1 cellular context compared by ENCODE assay signal in the genomic region with DNA sequence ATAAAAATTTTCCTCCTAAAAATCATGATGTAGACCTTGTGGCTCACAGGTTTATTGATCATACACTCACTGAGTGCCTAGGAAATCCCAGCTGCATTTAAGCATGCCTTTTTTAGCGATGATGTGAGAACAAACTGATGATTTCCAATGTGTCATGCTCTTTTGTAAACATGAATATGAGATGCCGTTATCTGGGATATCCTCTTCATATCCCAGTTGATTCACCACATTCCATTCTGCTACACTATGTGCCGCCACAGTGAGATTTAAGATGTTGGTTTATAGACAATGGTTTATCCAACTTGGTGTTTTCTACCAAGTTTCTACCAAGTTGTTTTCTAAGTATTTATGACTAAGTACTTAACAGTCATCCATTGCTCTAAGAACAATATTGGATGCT.
A peak's percentile ranks its signal among the peaks of the same experiment; 100 is the strongest.
TF ChIP-seq lines count a peak whose summit lies in the region.

No MANE protein-coding gene starts in this region.

TF ChIP-seq in IMR-90, 13 proteins besides CTCF, POLR2A, EP300 and RAD21 (continued from another document):
- TF ChIP-seq SMC3 (IDR thresholded peaks at IDR 0.05; ENCODE audit: low read depth, low read length) (no peak), CEBPB (IDR thresholded peaks at IDR 0.05; ENCODE audit: low read depth, low read length) (no peak), MXI1 (IDR thresholded peaks at IDR 0.05; ENCODE audit: borderline replicate concordance, low read depth, low read length) (no peak), FOS (IDR thresholded peaks at IDR 0.05; ENCODE audit: low read depth, low read length) (0 out of 2 replicates have a peak, but pooled peaks have one; percentile 23), RFX5 (IDR thresholded peaks at IDR 0.05; ENCODE audit: low read depth, low read length) (no peak), CHD1 (IDR thresholded peaks at IDR 0.05; ENCODE audit: low read depth, low read length) (no peak)
- TF ChIP-seq, protein P1, sequence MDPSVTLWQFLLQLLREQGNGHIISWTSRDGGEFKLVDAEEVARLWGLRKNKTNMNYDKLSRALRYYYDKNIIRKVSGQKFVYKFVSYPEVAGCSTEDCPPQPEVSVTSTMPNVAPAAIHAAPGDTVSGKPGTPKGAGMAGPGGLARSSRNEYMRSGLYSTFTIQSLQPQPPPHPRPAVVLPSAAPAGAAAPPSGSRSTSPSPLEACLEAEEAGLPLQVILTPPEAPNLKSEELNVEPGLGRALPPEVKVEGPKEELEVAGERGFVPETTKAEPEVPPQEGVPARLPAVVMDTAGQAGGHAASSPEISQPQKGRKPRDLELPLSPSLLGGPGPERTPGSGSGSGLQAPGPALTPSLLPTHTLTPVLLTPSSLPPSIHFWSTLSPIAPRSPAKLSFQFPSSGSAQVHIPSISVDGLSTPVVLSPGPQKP (IDR thresholded peaks at IDR 0.05; ENCODE audit: borderline replicate concordance, low read depth, low read length): no peak
